15 cellular contexts compared by ENCODE assay signal in the genomic region with DNA sequence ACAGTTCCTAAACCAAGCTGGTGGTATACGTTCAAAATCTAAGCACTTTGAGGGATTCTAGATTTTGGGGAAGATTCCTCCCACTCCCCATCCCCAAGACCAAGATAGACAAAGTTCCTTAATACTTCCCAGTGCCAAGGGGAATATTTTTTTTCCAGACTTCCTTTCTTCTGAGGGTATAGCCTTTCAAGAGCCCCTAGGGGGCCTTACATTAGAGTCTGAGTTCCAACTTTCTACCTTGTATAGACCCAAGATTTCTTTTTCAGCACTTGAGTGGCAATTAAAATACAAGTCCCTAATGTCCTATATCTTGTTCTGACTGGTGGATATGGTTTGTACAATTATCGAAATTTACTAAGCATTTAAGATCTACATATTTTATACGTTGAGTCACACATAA.
"Had no signal": no experiment of that assay in that cellular context is flagged by ENCODE, and none has a peak within 500 bp of the region (broad histone marks: within the 10 kb centered on the region; RNA-seq: fewer than 3 reads in every experiment).

No MANE protein-coding gene starts in this region.

- H3K4me3 Mint-ChIP-seq: activated CD8-positive, alpha-beta T cell treated with anti-CD3 and anti-CD28 coated beads, Interleukin-2, amount 10 ng/mL, durations not matched to agents 7 days and 5 days; activated naive CD8-positive, alpha-beta T cell; T-helper 17 cell had no signal

- H3K4me2 ChIP-seq: KMS-11, PC-9 had no signal

- H3K27ac ChIP-seq: KMS-11, PC-9, VCaP had no signal

- H3K27ac Mint-ChIP-seq: activated CD8-positive, alpha-beta T cell treated with anti-CD3 and anti-CD28 coated beads, Interleukin-2, amount 10 ng/mL, durations not matched to agents 7 days and 5 days; activated naive CD8-positive, alpha-beta T cell; T-helper 17 cell had no signal

- H3K9ac ChIP-seq: KMS-11 had no signal

- H3K27me3 Mint-ChIP-seq: activated naive CD8-positive, alpha-beta T cell; T-helper 17 cell had no signal

- DNase-seq: activated CD4-positive, alpha-beta T cell treated with anti-CD3 and anti-CD28 coated beads for 48 hours; activated CD8-positive, alpha-beta memory T cell treated with anti-CD3 and anti-CD28 coated beads, Interleukin-2, amount 50 U/mL, for 48 hours; activated effector memory CD4-positive, alpha-beta T cell treated with Interleukin-2 at 50 U/mL for 16 hours; activated naive CD4-positive, alpha-beta T cell; activated T-cell treated with anti-CD3 and anti-CD28 coated beads, Interleukin-2, amount 50 U/mL, for 1 hour; NCI-H1092; NCI-H2029; SIG-M5; T-helper 17 cell; T-helper 9 cell had no signal

- H3K4me3 ChIP-seq: PC-9 had no signal
